Comparison of ENCODE assay signal across 1 cellular context in the genomic region with DNA sequence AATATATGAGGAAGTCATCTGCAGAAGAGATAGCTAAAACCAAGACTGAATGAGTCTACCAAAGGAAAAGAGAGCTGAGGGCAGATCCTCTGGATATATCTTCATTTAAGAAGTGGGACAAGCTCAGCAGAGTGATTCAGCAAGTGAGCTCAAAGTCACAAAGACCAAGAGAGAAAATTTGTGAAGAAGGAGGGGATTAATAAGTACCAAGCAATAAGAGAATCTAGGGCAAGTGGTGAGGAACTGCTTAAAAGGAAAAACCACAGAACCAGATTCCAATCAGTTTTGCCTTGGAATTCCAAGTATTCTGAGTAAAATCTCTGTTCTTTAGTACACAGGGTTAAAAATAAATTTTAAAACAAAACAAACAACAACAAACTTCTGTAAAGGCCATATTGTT.
A peak's percentile ranks its signal among the peaks of the same experiment; 100 is the strongest.
TF ChIP-seq lines count a peak whose summit lies in the region.

No MANE protein-coding gene starts in this region.

TF ChIP-seq in K562, 482 proteins besides CTCF, POLR2A, EP300 and RAD21:
- TF ChIP-seq TCFL5 (CRISPR knock-in tag; conservative IDR thresholded peaks at IDR 0.05) (no peak), ZNF75A (CRISPR knock-in tag; IDR thresholded peaks at IDR 0.05) (peak; percentile 74; the same call in 1 of the 2 replicates), KDM1A (IDR thresholded peaks at IDR 0.05) (peak; percentile 57 to 64)
